25 cellular contexts compared by ENCODE assay signal in the genomic region with DNA sequence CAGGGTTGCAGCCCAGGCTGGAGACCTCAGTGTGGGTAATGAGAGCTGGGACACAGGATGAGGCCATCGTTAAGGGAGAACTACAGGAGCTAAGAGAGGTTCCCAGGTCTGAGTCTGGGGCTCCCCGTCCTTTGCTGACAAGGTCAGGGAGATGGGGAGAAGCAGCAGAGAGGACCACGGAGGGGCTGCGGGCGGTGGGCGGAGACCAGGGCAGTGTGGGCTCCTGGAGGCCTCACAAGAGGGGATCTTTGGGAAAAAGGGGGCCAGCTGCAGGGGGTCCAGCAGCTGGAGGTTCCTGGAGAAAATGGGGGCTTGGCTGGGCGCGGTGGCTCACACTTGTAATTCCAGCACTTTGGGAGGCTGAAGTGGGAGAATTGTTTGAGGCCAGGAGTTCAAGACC. TPM values are rescaled to one million over a fixed set of nuclear protein-coding genes. Genes with fewer than 3 reads are reported as not detected.
A peak's percentile ranks its signal among the peaks of the same experiment; 100 is the strongest.
DNase-seq lines count a peak whose midpoint lies in the region; ATAC-seq and TF ChIP-seq lines count a peak whose summit lies in the region.
"Had no signal": no experiment of that assay in that cellular context is flagged by ENCODE, and none has a peak within 500 bp of the region (broad histone marks: within the 10 kb centered on the region; RNA-seq: fewer than 3 reads in every experiment).

No MANE protein-coding gene starts in this region.

- intact Hi-C loops in activated CD4-positive, alpha-beta memory T cell treated with anti-CD3 and anti-CD28 coated beads for 36 hours (cut with micrococcal nuclease) = no loop called here
- intact Hi-C loops in CD8-positive, alpha-beta T cell (cut with DNase I, micrococcal nuclease) = no loop called here
- intact Hi-C loops in dorsolateral prefrontal cortex (cut with DNase I) = no loop called here

- H3K36me3 ChIP-seq in CD8-positive, alpha-beta T cell (ENCODE audit: insufficient read depth, low read length) = peaks cover 10% of the 10 kb centered on the region
- H3K36me3 ChIP-seq in brain microvascular endothelial cell (replicated peaks) = peaks cover 14% of the 10 kb centered on the region

- no peaks in the 10 kb centered on the region for H3K27me3 ChIP-seq in CD8-positive, alpha-beta T cell (ENCODE audit: insufficient read depth, low read length)
- H3K27me3 ChIP-seq in brain microvascular endothelial cell (replicated peaks) = no peaks in the 10 kb centered on the region
- H3K27me3 ChIP-seq in dorsolateral prefrontal cortex = no peaks in the 10 kb centered on the region
- H3K27me3 ChIP-seq: adrenal gland, gastroesophageal sphincter, MG63 had no signal

- peak overlapping the region; percentile 35 for H3K27ac Mint-ChIP-seq in activated CD4-positive, alpha-beta memory T cell treated with anti-CD3 and anti-CD28 coated beads for 36 hours
- H3K27ac Mint-ChIP-seq in activated CD4-positive, alpha-beta memory T cell treated with anti-CD3 and anti-CD28 coated beads, Interleukin-2, amount 10 ng/mL, durations not matched to agents 7 days and 5 days = no peak overlapping the region
- H3K27ac Mint-ChIP-seq in CD8-positive, alpha-beta T cell = peak overlapping the region; percentile 96
- peak overlapping the region; percentile 82 for H3K27ac Mint-ChIP-seq in activated T-helper 17 cell treated with anti-CD3 and anti-CD28 coated beads, Interleukin-2, amount 50 U/mL, for 72 hours
- peak overlapping the region; percentile 42 to 79 (median 48) for H3K27ac Mint-ChIP-seq in nephron

- in situ Hi-C loops in brain microvascular endothelial cell (cut with HindIII; ENCODE audit: low pct_ligation_motif_present, low sequenced_read_pairs) = no loop called here

- POLR2A ChIA-PET in activated CD4-positive, alpha-beta memory T cell treated with anti-CD3 and anti-CD28 coated beads for 36 hours (lab: Charles Lee) = interaction anchor here (0.6 kb wide), 1 partner anchor 38 kb away, joined by 3 read pairs; a partner anchor contains a TSS
- POLR2A ChIA-PET in activated CD4-positive, alpha-beta memory T cell treated with anti-CD3 and anti-CD28 coated beads, Interleukin-2, amount 10 ng/mL, durations not matched to agents 7 days and 5 days (lab: Charles Lee) = interaction anchor here (1.1 to 10.2 kb wide), 2 partner anchors 13 to 42 kb away, joined by 3 to 157 read pairs; a partner anchor contains a TSS
- POLR2A ChIA-PET in CD8-positive, alpha-beta T cell (lab: Charles Lee) = interaction anchor here (1.5 to 2.5 kb wide), 2 partner anchors 13 to 16 kb away, joined by 5 to 12 read pairs; a partner anchor contains a TSS

- no peak for DNase-seq in activated CD4-positive, alpha-beta memory T cell treated with anti-CD3 and anti-CD28 coated beads for 36 hours
- no peak for DNase-seq in activated CD4-positive, alpha-beta memory T cell treated with anti-CD3 and anti-CD28 coated beads, Interleukin-2, amount 10 ng/mL, durations not matched to agents 7 days and 5 days
- no peak for DNase-seq in CD8-positive, alpha-beta T cell
- DNase-seq in brain microvascular endothelial cell (no peak), dorsolateral prefrontal cortex (no peak)
- DNase-seq: ACHN; activated CD4-positive, alpha-beta T cell treated with anti-CD3 and anti-CD28 coated beads for 1 hour; adrenal gland; GF-D8; MG63; naive B cell; NCI-H774; PC-9; psoas muscle had no signal

- ATAC-seq in CD8-positive, alpha-beta T cell = no peak
- ATAC-seq in activated T-helper 17 cell treated with anti-CD3 and anti-CD28 coated beads, Interleukin-2, amount 50 U/mL, for 72 hours (replicated peaks) = no peak
- no peak for ATAC-seq in GM18861 (IDR thresholded peaks at IDR 0.05; ENCODE audit: unreplicated experiment)
- ATAC-seq: esophagus mucosa, gastroesophageal sphincter, GM12878, psoas muscle had no signal

- CTCF ChIA-PET in activated CD4-positive, alpha-beta memory T cell treated with anti-CD3 and anti-CD28 coated beads for 36 hours (lab: Charles Lee) = interaction anchor here (0.6 kb wide), 1 partner anchor 216 kb away, joined by 3 read pairs; a partner anchor contains a TSS
- CTCF ChIA-PET in activated CD4-positive, alpha-beta memory T cell treated with anti-CD3 and anti-CD28 coated beads, Interleukin-2, amount 10 ng/mL, durations not matched to agents 7 days and 5 days (lab: Charles Lee) = interaction anchor here (1.4 kb wide), 1 partner anchor 70 kb away, joined by 4 read pairs; no protein-coding TSS in a partner anchor
- CTCF ChIA-PET in CD8-positive, alpha-beta T cell (lab: Charles Lee) = interaction anchor here (0.6 to 1.3 kb wide), 2 partner anchors 8 to 17 kb away, joined by 3 read pairs; no protein-coding TSS in a partner anchor

- H3K4me1 ChIP-seq in CD8-positive, alpha-beta T cell (ENCODE audit: insufficient read depth, low read length) = peaks cover 57% of the 10 kb centered on the region

- no peak overlapping the region for H3K4me3 Mint-ChIP-seq in activated CD4-positive, alpha-beta memory T cell treated with anti-CD3 and anti-CD28 coated beads for 36 hours
- H3K4me3 Mint-ChIP-seq in activated CD4-positive, alpha-beta memory T cell treated with anti-CD3 and anti-CD28 coated beads, Interleukin-2, amount 10 ng/mL, durations not matched to agents 7 days and 5 days = no peak overlapping the region
- H3K4me3 Mint-ChIP-seq in CD8-positive, alpha-beta T cell = no peak overlapping the region
- H3K4me3 Mint-ChIP-seq in activated T-helper 17 cell treated with anti-CD3 and anti-CD28 coated beads, Interleukin-2, amount 50 U/mL, for 72 hours = no peak overlapping the region
- no peak overlapping the region for H3K4me3 Mint-ChIP-seq in nephron
- H3K4me3 Mint-ChIP-seq: memory B cell had no signal

- no peak overlapping the region for H3K4me3 ChIP-seq in CD8-positive, alpha-beta T cell (ENCODE audit: low read depth, low read length)
- H3K4me3 ChIP-seq in brain microvascular endothelial cell (ENCODE audit: low read depth, low read length) = no peak overlapping the region
- H3K4me3 ChIP-seq in dorsolateral prefrontal cortex = no peak overlapping the region
- H3K4me3 ChIP-seq: adrenal gland, gastroesophageal sphincter, GM12878, MG63, PC-9, psoas muscle had no signal

- no peak for TF ChIP-seq CTCF in CD8-positive, alpha-beta T cell (IDR thresholded peaks at IDR 0.05)
- TF ChIP-seq CTCF in nephron (IDR thresholded peaks at IDR 0.05; ENCODE audit: unreplicated experiment in 3 of 3) (no peak), brain microvascular endothelial cell (IDR thresholded peaks at IDR 0.05; ENCODE audit: low read depth, low read length, missing control alignments) (no peak), dorsolateral prefrontal cortex (IDR thresholded peaks at IDR 0.05 in 54 of 56, conservative IDR thresholded peaks at IDR 0.05 in 2 of 56; ENCODE audit: low read depth in 1 of 56, partially characterized antibody in 56 of 56) (no peak)

- H3K27ac ChIP-seq in CD8-positive, alpha-beta T cell (ENCODE audit: low read depth, low read length) = no peak overlapping the region
- H3K27ac ChIP-seq in brain microvascular endothelial cell = no peak overlapping the region
- no peak overlapping the region for H3K27ac ChIP-seq in dorsolateral prefrontal cortex
- H3K27ac ChIP-seq: adrenal gland, gastroesophageal sphincter, PC-9, psoas muscle had no signal

- no peaks in the 10 kb centered on the region for H3K9me3 ChIP-seq in CD8-positive, alpha-beta T cell (ENCODE audit: low read length)
- H3K9me3 ChIP-seq: adrenal gland, gastroesophageal sphincter, MG63, psoas muscle had no signal

- H3K4me1 Mint-ChIP-seq in activated CD4-positive, alpha-beta memory T cell treated with anti-CD3 and anti-CD28 coated beads for 36 hours (ENCODE audit: low read depth) = peaks cover 46% of the 10 kb centered on the region
- H3K4me1 Mint-ChIP-seq in activated CD4-positive, alpha-beta memory T cell treated with anti-CD3 and anti-CD28 coated beads, Interleukin-2, amount 10 ng/mL, durations not matched to agents 7 days and 5 days = peaks cover 52% of the 10 kb centered on the region
- peaks cover 71% of the 10 kb centered on the region for H3K4me1 Mint-ChIP-seq in CD8-positive, alpha-beta T cell (ENCODE audit: low read depth)
- peaks cover 16% of the 10 kb centered on the region for H3K4me1 Mint-ChIP-seq in activated T-helper 17 cell treated with anti-CD3 and anti-CD28 coated beads, Interleukin-2, amount 50 U/mL, for 72 hours
- peaks cover 22% of the 10 kb centered on the region for H3K4me1 Mint-ChIP-seq in nephron

- no peaks in the 10 kb centered on the region for H3K27me3 Mint-ChIP-seq in activated CD4-positive, alpha-beta memory T cell treated with anti-CD3 and anti-CD28 coated beads for 36 hours
- H3K27me3 Mint-ChIP-seq in activated CD4-positive, alpha-beta memory T cell treated with anti-CD3 and anti-CD28 coated beads, Interleukin-2, amount 10 ng/mL, durations not matched to agents 7 days and 5 days = no peaks in the 10 kb centered on the region
- no peaks in the 10 kb centered on the region for H3K27me3 Mint-ChIP-seq in CD8-positive, alpha-beta T cell (ENCODE audit: low read depth)
- no peaks in the 10 kb centered on the region for H3K27me3 Mint-ChIP-seq in activated T-helper 17 cell treated with anti-CD3 and anti-CD28 coated beads, Interleukin-2, amount 50 U/mL, for 72 hours
- H3K27me3 Mint-ChIP-seq in nephron (ENCODE audit: low read depth) = no peaks in the 10 kb centered on the region
- H3K27me3 Mint-ChIP-seq: memory B cell, naive B cell had no signal

- peaks cover 19% of the 10 kb centered on the region for H3K36me3 Mint-ChIP-seq in activated CD4-positive, alpha-beta memory T cell treated with anti-CD3 and anti-CD28 coated beads for 36 hours
- peaks cover 27% of the 10 kb centered on the region for H3K36me3 Mint-ChIP-seq in activated CD4-positive, alpha-beta memory T cell treated with anti-CD3 and anti-CD28 coated beads, Interleukin-2, amount 10 ng/mL, durations not matched to agents 7 days and 5 days (ENCODE audit: low read depth)
- peaks cover 38% of the 10 kb centered on the region for H3K36me3 Mint-ChIP-seq in CD8-positive, alpha-beta T cell
- H3K36me3 Mint-ChIP-seq in activated T-helper 17 cell treated with anti-CD3 and anti-CD28 coated beads, Interleukin-2, amount 50 U/mL, for 72 hours (ENCODE audit: low read depth) = peaks cover 23% of the 10 kb centered on the region
- H3K36me3 Mint-ChIP-seq in nephron (ENCODE audit: low read depth) = peaks cover 20% of the 10 kb centered on the region

- H3K9me3 Mint-ChIP-seq in activated CD4-positive, alpha-beta memory T cell treated with anti-CD3 and anti-CD28 coated beads for 36 hours = no peaks in the 10 kb centered on the region
- H3K9me3 Mint-ChIP-seq in activated CD4-positive, alpha-beta memory T cell treated with anti-CD3 and anti-CD28 coated beads, Interleukin-2, amount 10 ng/mL, durations not matched to agents 7 days and 5 days = no peaks in the 10 kb centered on the region
- H3K9me3 Mint-ChIP-seq in CD8-positive, alpha-beta T cell = no peaks in the 10 kb centered on the region
- no peaks in the 10 kb centered on the region for H3K9me3 Mint-ChIP-seq in activated T-helper 17 cell treated with anti-CD3 and anti-CD28 coated beads, Interleukin-2, amount 50 U/mL, for 72 hours
- no peaks in the 10 kb centered on the region for H3K9me3 Mint-ChIP-seq in nephron
- H3K9me3 Mint-ChIP-seq: memory B cell, naive B cell had no signal

RNA-seq across cellular contexts. Expression of a gene that starts 16.0 kb away (rescaled TPM):
- total RNA-seq in activated CD4-positive, alpha-beta memory T cell treated with anti-CD3 and anti-CD28 coated beads for 36 hours = 10 to 100 TPM; 14.4 to 15.2 TPM
- total RNA-seq in activated CD4-positive, alpha-beta memory T cell treated with anti-CD3 and anti-CD28 coated beads, Interleukin-2, amount 10 ng/mL, durations not matched to agents 7 days and 5 days = 10 to 100 TPM; 16.8 to 18.6 TPM
- total RNA-seq in CD8-positive, alpha-beta T cell = 10 to 100 TPM; 11.2 to 13.0 TPM
- total RNA-seq in activated T-helper 17 cell treated with anti-CD3 and anti-CD28 coated beads, Interleukin-2, amount 50 U/mL, for 72 hours = 10 to 100 TPM; 12.6 to 12.9 TPM
- 10 to 100 TPM in 109 of 120 experiments, 1 to 10 TPM in 11; 7.9 to 26.0 (median 14.0) TPM for total RNA-seq in dorsolateral prefrontal cortex

RNA-seq across cellular contexts. Expression of a gene that starts 37.8 kb away (rescaled TPM):
- total RNA-seq in activated CD4-positive, alpha-beta memory T cell treated with anti-CD3 and anti-CD28 coated beads for 36 hours = 10 to 100 TPM; 67.0 to 72.0 TPM
- total RNA-seq in activated CD4-positive, alpha-beta memory T cell treated with anti-CD3 and anti-CD28 coated beads, Interleukin-2, amount 10 ng/mL, durations not matched to agents 7 days and 5 days = 10 to 100 TPM; 76.2 to 78.4 TPM
- total RNA-seq in CD8-positive, alpha-beta T cell = 100 to 1,000 TPM in 1 of 2 experiments, 10 to 100 TPM in 1; 86.5 to 101 TPM
- total RNA-seq in activated T-helper 17 cell treated with anti-CD3 and anti-CD28 coated beads, Interleukin-2, amount 50 U/mL, for 72 hours = 10 to 100 TPM; 60.9 to 67.7 TPM
- total RNA-seq in dorsolateral prefrontal cortex = 10 to 100 TPM; 12.2 to 26.7 (median 17.6) TPM

RNA-seq across cellular contexts. Expression of a gene that starts 37.9 kb away (rescaled TPM):
- total RNA-seq in activated CD4-positive, alpha-beta memory T cell treated with anti-CD3 and anti-CD28 coated beads for 36 hours = not detected
- not detected for total RNA-seq in activated CD4-positive, alpha-beta memory T cell treated with anti-CD3 and anti-CD28 coated beads, Interleukin-2, amount 10 ng/mL, durations not matched to agents 7 days and 5 days
- total RNA-seq in CD8-positive, alpha-beta T cell = not detected
- not detected for total RNA-seq in activated T-helper 17 cell treated with anti-CD3 and anti-CD28 coated beads, Interleukin-2, amount 50 U/mL, for 72 hours
- total RNA-seq in dorsolateral prefrontal cortex = not detected
- total RNA-seq: adrenal gland, cardiac septum, esophagus mucosa, gastroesophageal sphincter, GM12878, PC-9, psoas muscle, SK-MEL-5, skeletal muscle tissue, urinary bladder had no signal

RNA-seq across cellular contexts. Expression of a gene that starts 41.5 kb away (rescaled TPM):
- 10 to 100 TPM; 61.9 to 62.0 TPM for total RNA-seq in activated CD4-positive, alpha-beta memory T cell treated with anti-CD3 and anti-CD28 coated beads for 36 hours
- 10 to 100 TPM; 55.5 to 58.1 TPM for total RNA-seq in activated CD4-positive, alpha-beta memory T cell treated with anti-CD3 and anti-CD28 coated beads, Interleukin-2, amount 10 ng/mL, durations not matched to agents 7 days and 5 days
- 10 to 100 TPM; 25.4 to 25.7 TPM for total RNA-seq in CD8-positive, alpha-beta T cell
- 10 to 100 TPM; 52.1 to 53.9 TPM for total RNA-seq in activated T-helper 17 cell treated with anti-CD3 and anti-CD28 coated beads, Interleukin-2, amount 50 U/mL, for 72 hours
- 1 to 10 TPM; 2.0 to 8.6 (median 4.2) TPM for total RNA-seq in dorsolateral prefrontal cortex

RNA-seq across cellular contexts. Expression of a gene that starts 51.9 kb away (rescaled TPM):
- under 1 TPM; 0.34 to 0.50 TPM for total RNA-seq in activated CD4-positive, alpha-beta memory T cell treated with anti-CD3 and anti-CD28 coated beads for 36 hours
- total RNA-seq in activated CD4-positive, alpha-beta memory T cell treated with anti-CD3 and anti-CD28 coated beads, Interleukin-2, amount 10 ng/mL, durations not matched to agents 7 days and 5 days = under 1 TPM; 0.35 to 0.48 TPM
- total RNA-seq in CD8-positive, alpha-beta T cell = not detected
- 1 to 10 TPM in 1 of 2 donors, under 1 TPM in 1; 0.90 to 1.0 TPM for total RNA-seq in activated T-helper 17 cell treated with anti-CD3 and anti-CD28 coated beads, Interleukin-2, amount 50 U/mL, for 72 hours
- 1 to 10 TPM in 109 of 120 experiments, under 1 TPM in 9, not detected in 2; 0.41 to 9.2 (median 2.3) TPM for total RNA-seq in dorsolateral prefrontal cortex
- total RNA-seq: GM12878, SK-MEL-5, skeletal muscle tissue had no signal
